ENCODE assay signal across 29 cellular contexts in the genomic region with DNA sequence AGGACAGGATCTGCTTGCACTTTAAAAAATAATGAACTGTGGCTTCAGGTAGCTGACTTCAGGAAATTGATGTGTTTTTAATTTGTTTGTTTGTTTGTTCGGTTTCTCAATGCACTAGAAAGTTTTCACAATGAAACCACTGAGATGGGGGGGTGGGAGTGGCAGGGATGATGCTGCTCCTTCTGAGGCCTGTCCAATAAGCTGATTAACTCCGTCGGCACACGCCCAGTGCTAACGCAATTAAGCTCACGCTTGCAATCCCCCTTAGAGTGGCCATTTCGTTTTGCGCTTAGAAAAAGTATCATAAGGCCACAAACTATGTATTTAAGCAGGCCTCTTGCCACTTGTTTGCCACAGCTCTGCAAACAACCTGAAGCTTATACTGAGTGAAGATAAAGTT. TPM values are rescaled to one million over a fixed set of nuclear protein-coding genes. Genes with fewer than 3 reads are reported as not detected.
"Had no signal": no experiment of that assay in that cellular context is flagged by ENCODE, and none has a peak within 500 bp of the region (broad histone marks: within the 10 kb centered on the region; RNA-seq: fewer than 3 reads in every experiment).

No MANE protein-coding gene starts in this region.

- H3K4me3 ChIP-seq: breast epithelium, gastrocnemius medialis, pancreas, psoas muscle, smooth muscle cell, uterus had no signal

- H3K4me3 Mint-ChIP-seq: activated CD4-positive, alpha-beta memory T cell treated with anti-CD3 and anti-CD28 coated beads, Interleukin-2, amount 10 ng/mL, durations not matched to agents 7 days and 5 days; activated CD4-positive, alpha-beta T cell treated with anti-CD3 and anti-CD28 coated beads, Interleukin-2, amount 10 ng/mL, durations not matched to agents 7 days and 5 days; activated T-cell treated with anti-CD3 and anti-CD28 coated beads, Interleukin-2, amount 50 U/mL, for 4 hours; immature natural killer cell; mesothelial cell of epicardium; nephron progenitor cell; stimulated activated memory B cell treated with anti-CD40 and anti-IgM and Interleukin-4, amounts not matched to agents 10 μg/mL and 1 μg/mL and 100 μg/mL, for 72 hours; stimulated activated naive CD8-positive, alpha-beta T cell treated with anti-CD3 and anti-CD28 coated beads, Interleukin-15, amount 100 ng/mL, for 72 hours; type B pancreatic cell; WTC11 had no signal

- H3K4me2 ChIP-seq: smooth muscle cell had no signal

- DNase-seq: activated CD4-positive, alpha-beta memory T cell treated with anti-CD3 and anti-CD28 coated beads, Interleukin-2, amount 10 ng/mL, durations not matched to agents 7 days and 5 days; activated CD4-positive, alpha-beta T cell treated with anti-CD3 and anti-CD28 coated beads for 1 hour; activated CD4-positive, alpha-beta T cell treated with anti-CD3 and anti-CD28 coated beads, Interleukin-2, amount 10 ng/mL, durations not matched to agents 7 days and 5 days; activated T-cell treated with anti-CD3 and anti-CD28 coated beads, Interleukin-2, amount 50 U/mL, for 4 hours; central memory CD4-positive, alpha-beta T cell; gastrocnemius medialis; hippocampal formation; immature natural killer cell; kidney; left colon; mammary epithelial cell; naive B cell; nephron progenitor cell; pancreas; psoas muscle; stimulated activated CD4-positive, alpha-beta T cell treated with anti-CD3 and anti-CD28 coated beads, Interleukin-1b, Interleukin-23, amount 100 ng/mL, for 48 hours; stimulated activated CD4-positive, alpha-beta T cell treated with anti-CD3 and anti-CD28 coated beads, Interleukin-4, amount 100 ng/mL, for 4 hours; stimulated activated CD8-positive, alpha-beta memory T cell treated with anti-CD3 and anti-CD28 coated beads, Interleukin-4, amount 100 ng/mL, for 48 hours; stimulated activated naive CD8-positive, alpha-beta T cell treated with anti-CD3 and anti-CD28 coated beads, Interleukin-15, amount 100 ng/mL, for 72 hours; substantia nigra; uterus had no signal

- H3K36me3 ChIP-seq: breast epithelium, gastrocnemius medialis, pancreas, uterus had no signal

- H3K27me3 Mint-ChIP-seq: activated CD4-positive, alpha-beta memory T cell treated with anti-CD3 and anti-CD28 coated beads, Interleukin-2, amount 10 ng/mL, durations not matched to agents 7 days and 5 days; activated CD4-positive, alpha-beta T cell treated with anti-CD3 and anti-CD28 coated beads, Interleukin-2, amount 10 ng/mL, durations not matched to agents 7 days and 5 days; naive B cell; stimulated activated memory B cell treated with anti-CD40 and anti-IgM and Interleukin-4, amounts not matched to agents 10 μg/mL and 1 μg/mL and 100 μg/mL, for 72 hours had no signal

- ATAC-seq: activated naive CD4-positive, alpha-beta T cell treated with anti-CD3 and anti-CD28 coated beads, Interleukin-2, amount 50 U/mL, for 72 hours; activated T-cell treated with anti-CD3 and anti-CD28 coated beads, Interleukin-2, amount 50 U/mL, for 4 hours; gastrocnemius medialis; left colon; psoas muscle; stimulated activated memory B cell treated with anti-CD40 and anti-IgM and Interleukin-4, amounts not matched to agents 10 μg/mL and 1 μg/mL and 100 μg/mL, for 72 hours; stimulated activated naive CD8-positive, alpha-beta T cell treated with anti-CD3 and anti-CD28 coated beads, Interleukin-15, amount 100 ng/mL, for 72 hours; WTC11 had no signal

- H3K4me1 Mint-ChIP-seq: activated CD4-positive, alpha-beta memory T cell treated with anti-CD3 and anti-CD28 coated beads, Interleukin-2, amount 10 ng/mL, durations not matched to agents 7 days and 5 days; activated CD4-positive, alpha-beta T cell treated with anti-CD3 and anti-CD28 coated beads, Interleukin-2, amount 10 ng/mL, durations not matched to agents 7 days and 5 days; immature natural killer cell; mesothelial cell of epicardium; naive B cell; nephron progenitor cell; stimulated activated memory B cell treated with anti-CD40 and anti-IgM and Interleukin-4, amounts not matched to agents 10 μg/mL and 1 μg/mL and 100 μg/mL, for 72 hours; stimulated activated naive CD8-positive, alpha-beta T cell treated with anti-CD3 and anti-CD28 coated beads, Interleukin-15, amount 100 ng/mL, for 72 hours had no signal

- H3K36me3 Mint-ChIP-seq: activated naive CD4-positive, alpha-beta T cell treated with anti-CD3 and anti-CD28 coated beads, Interleukin-2, amount 50 U/mL, for 72 hours; immature natural killer cell; mesothelial cell of epicardium; naive B cell; stimulated activated memory B cell treated with anti-CD40 and anti-IgM and Interleukin-4, amounts not matched to agents 10 μg/mL and 1 μg/mL and 100 μg/mL, for 72 hours; type B pancreatic cell; WTC11 had no signal

- H3K27ac Mint-ChIP-seq: activated CD4-positive, alpha-beta memory T cell treated with anti-CD3 and anti-CD28 coated beads, Interleukin-2, amount 10 ng/mL, durations not matched to agents 7 days and 5 days; activated CD4-positive, alpha-beta T cell treated with anti-CD3 and anti-CD28 coated beads, Interleukin-2, amount 10 ng/mL, durations not matched to agents 7 days and 5 days; activated naive CD4-positive, alpha-beta T cell treated with anti-CD3 and anti-CD28 coated beads, Interleukin-2, amount 50 U/mL, for 72 hours; activated T-helper 2 cell treated with anti-CD3 and anti-CD28 coated beads, Interferon-gamma antibody, Interleukin-2, Interleukin-4, amounts not matched to agents 10 μg/mL and 5 μg/mL and 100 μg/mL, durations not matched to agents 14 hours and 24 hours and 36 hours; immature natural killer cell; mesothelial cell of epicardium; naive B cell; nephron progenitor cell; stimulated activated memory B cell treated with anti-CD40 and anti-IgM and Interleukin-4, amounts not matched to agents 10 μg/mL and 1 μg/mL and 100 μg/mL, for 72 hours; stimulated activated naive CD8-positive, alpha-beta T cell treated with anti-CD3 and anti-CD28 coated beads, Interleukin-15, amount 100 ng/mL, for 72 hours; type B pancreatic cell; WTC11 had no signal

- H3K9me3 Mint-ChIP-seq: activated CD4-positive, alpha-beta T cell treated with anti-CD3 and anti-CD28 coated beads, Interleukin-2, amount 10 ng/mL, durations not matched to agents 7 days and 5 days; mesothelial cell of epicardium; nephron progenitor cell; type B pancreatic cell had no signal

- H3K27ac ChIP-seq: breast epithelium, gastrocnemius medialis, pancreas, psoas muscle, uterus had no signal

- H3K4me1 ChIP-seq: breast epithelium, gastrocnemius medialis, psoas muscle, uterus had no signal

- H3K27me3 ChIP-seq: breast epithelium, gastrocnemius medialis, pancreas had no signal

- H3K9me3 ChIP-seq: breast epithelium, gastrocnemius medialis, pancreas, psoas muscle, uterus had no signal

RNA-seq across cellular contexts. Expression of a gene that starts 12.5 kb away (rescaled TPM):
- total RNA-seq: activated CD4-positive, alpha-beta memory T cell treated with anti-CD3 and anti-CD28 coated beads, Interleukin-2, amount 10 ng/mL, durations not matched to agents 7 days and 5 days; activated CD4-positive, alpha-beta T cell treated with anti-CD3 and anti-CD28 coated beads, Interleukin-2, amount 10 ng/mL, durations not matched to agents 7 days and 5 days; activated naive CD4-positive, alpha-beta T cell treated with anti-CD3 and anti-CD28 coated beads, Interleukin-2, amount 50 U/mL, for 72 hours; activated T-cell treated with anti-CD3 and anti-CD28 coated beads, Interleukin-2, amount 50 U/mL, for 4 hours; activated T-helper 2 cell treated with anti-CD3 and anti-CD28 coated beads, Interferon-gamma antibody, Interleukin-2, Interleukin-4, amounts not matched to agents 10 μg/mL and 5 μg/mL and 100 μg/mL, durations not matched to agents 14 hours and 24 hours and 36 hours; psoas muscle had no signal
- polyA plus RNA-seq: immature natural killer cell had no signal
